ENCODE assay signal across 8 cellular contexts in genomic region chr1:68384321-68384813, GRCh38.
A peak's percentile ranks its signal among the peaks of the same experiment; 100 is the strongest.
DNase-seq lines count a peak whose midpoint lies in the region; ATAC-seq and TF ChIP-seq lines count a peak whose summit lies in the region.

No MANE protein-coding gene starts in this region.

- H4K20me1 ChIP-seq in PC-9 (ENCODE audit: insufficient read depth), result no peaks in the 10 kb centered on the region

- H3K36me3 ChIP-seq in PC-9 (ENCODE audit: low read depth), result no peaks in the 10 kb centered on the region

- peaks cover 23% of the 10 kb centered on the region for H3F3A ChIP-seq in PC-9 (ENCODE audit: insufficient read depth, low read depth)

- peak; percentile 74 for ATAC-seq in sciatic nerve

- H3K27me3 ChIP-seq in PC-9 (ENCODE audit: insufficient read depth, low read depth), result no peaks in the 10 kb centered on the region

- peak overlapping the region; percentile 79 for H3K27ac ChIP-seq in PC-9

- no TSS peak for BruUV-seq in PC-9 (replicated peaks; lab: Mats Ljungman, UMichigan)

- H3K9me2 ChIP-seq in PC-9 (ENCODE audit: insufficient read depth), result no peaks in the 10 kb centered on the region

- H3K79me2 ChIP-seq in PC-9 (ENCODE audit: low read depth), result no peaks in the 10 kb centered on the region

- H3K4me3 ChIP-seq in PC-9, result no peak overlapping the region
- no peak overlapping the region for H3K4me3 ChIP-seq in foreskin fibroblast (ENCODE audit: low read depth in 1 of 2, low read length in 2 of 2)

- CTCF ChIA-PET in PC-9 (lab: Charles Lee), result no interaction called here

- peak overlapping the region; percentile 36 for H3K4me2 ChIP-seq in PC-9

- TF ChIP-seq CTCF in PC-9 (conservative IDR thresholded peaks at IDR 0.05) (peak; percentile 72), foreskin fibroblast (IDR thresholded peaks at IDR 0.05; ENCODE audit: low read depth, low read length) (peak; percentile 41), GM10266 (IDR thresholded peaks at IDR 0.05; ENCODE audit: control insufficient read depth, insufficient read depth, low read depth, missing control alignments) (no peak)

- peaks cover 25% of the 10 kb centered on the region for H3K4me1 ChIP-seq in PC-9 (replicated peaks; ENCODE audit: insufficient read depth)

- peaks cover 19% of the 10 kb centered on the region for H3K9me3 ChIP-seq in PC-9 (ENCODE audit: insufficient read depth, low read depth)

- intact Hi-C loops in PC-9 (cut with micrococcal nuclease; ENCODE audit: unreplicated experiment), result loop anchor here (1.0 to 10.0 kb wide), 6 partner anchors 42 to 550 kb away; partner anchors contain the start of gene GNG12
- intact Hi-C loops in sciatic nerve (cut with DNase I), result no loop called here

- POLR2A ChIA-PET in PC-9 (lab: Charles Lee; ENCODE audit: unreplicated experiment), result interaction anchor here (0.6 to 0.7 kb wide), 3 partner anchors 157 to 1504 kb away, joined by 4 to 5 read pairs (median 4); no protein-coding TSS in a partner anchor

- no peak overlapping the region for H2AFZ ChIP-seq in PC-9

- DNase-seq in GOT3 (lab: John Stamatoyannopoulos, UW), result peak; percentile 33
- DNase-seq in PC-9, result peak; percentile 63 to 99
- peak; percentile 98 for DNase-seq in foreskin fibroblast
- no peak for DNase-seq in sciatic nerve (ENCODE audit: low spot score)
- DNase-seq in stimulated activated CD4-positive, alpha-beta T cell treated with anti-CD3 and anti-CD28 coated beads, Interleukin-2, amount 100 ng/mL, for 24 hours, result no peak
- no peak for DNase-seq in NCI-H187 treated with DMSO at 0.1 percent for 48 hours (lab: John Stamatoyannopoulos, UW)
- DNase-seq in GM10266 (ENCODE audit: extremely low spot score), result no peak
- no peak for DNase-seq in NOMO-1 treated with DMSO at 0.1 percent for 48 hours (lab: John Stamatoyannopoulos, UW; ENCODE audit: unreplicated experiment)

Comparison
In these comparisons a context has a peak if more than half of its experiments do, and no peak if none do; other contexts are left out.
1. DNase-seq: peak in GOT3 (single experiment), PC-9 (2 of 2) and foreskin fibroblast (2 of 2); none in sciatic nerve (single experiment), stimulated activated CD4-positive, alpha-beta T cell treated with anti-CD3 and anti-CD28 coated beads, Interleukin-2, amount 100 ng/mL, for 24 hours (0 of 2), NCI-H187 treated with DMSO at 0.1 percent for 48 hours (single experiment), GM10266 (single experiment) and NOMO-1 treated with DMSO at 0.1 percent for 48 hours (single experiment).